Comparison of ENCODE assay signal across 21 cellular contexts in the genomic region with DNA sequence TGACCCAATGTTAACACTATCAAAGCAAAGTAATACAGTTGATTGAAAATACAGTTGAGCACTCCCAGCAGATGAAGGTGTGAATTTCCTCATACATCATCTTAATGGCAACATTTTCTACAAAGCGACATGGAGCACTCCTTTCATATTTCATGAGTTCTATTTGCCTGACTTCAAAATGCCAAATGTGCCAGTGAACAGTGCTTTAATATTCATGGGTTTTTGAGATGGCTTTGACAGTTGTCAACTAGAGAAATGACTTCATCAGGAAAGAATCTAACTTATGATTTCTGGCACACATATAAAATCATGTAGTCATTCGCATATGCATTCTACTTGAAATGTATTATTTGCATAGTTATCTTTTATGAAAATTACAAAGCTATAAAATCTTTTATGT.
DNase-seq lines count a peak whose midpoint lies in the region; ATAC-seq, FAIRE-seq and TF ChIP-seq lines count a peak whose summit lies in the region.
"Had no signal": no experiment of that assay in that cellular context is flagged by ENCODE, and none has a peak within 500 bp of the region (broad histone marks: within the 10 kb centered on the region; RNA-seq: fewer than 3 reads in every experiment).

No MANE protein-coding gene starts in this region.

- H3K36me3 ChIP-seq in A673 (ENCODE audit: insufficient read depth, low read length, poor library complexity, severe bottlenecking): no peaks in the 10 kb centered on the region
- no peaks in the 10 kb centered on the region for H3K36me3 ChIP-seq in endothelial cell of umbilical vein (ENCODE audit: control insufficient read depth in 2 of 2, extremely low read depth in 1 of 2, insufficient read depth in 2 of 2, low read length in 2 of 2)
- no peaks in the 10 kb centered on the region for H3K36me3 ChIP-seq in smooth muscle cell (ENCODE audit: low read depth)

- no peak for TF ChIP-seq POLR2A in endothelial cell of umbilical vein (IDR thresholded peaks at IDR 0.05; ENCODE audit: low read depth, low read length)

- peaks cover 13% of the 10 kb centered on the region for H3K4me1 ChIP-seq in A673 (ENCODE audit: insufficient read depth, low read length, poor library complexity, severe bottlenecking)
- H3K4me1 ChIP-seq in endothelial cell of umbilical vein (ENCODE audit: control insufficient read depth, extremely low read depth, insufficient read depth, low read length): no peaks in the 10 kb centered on the region
- H3K4me1 ChIP-seq in smooth muscle cell (ENCODE audit: low read depth): no peaks in the 10 kb centered on the region
- H3K4me1 ChIP-seq: A549 had no signal

- intact Hi-C loops in A673 (cut with micrococcal nuclease; ENCODE audit: unreplicated experiment) (loop anchor here (2.0 kb wide), 1 partner anchor 189 kb away; no protein-coding TSS in a partner anchor), endothelial cell of umbilical vein (cut with micrococcal nuclease) (no loop called here)

- no peaks in the 10 kb centered on the region for H3F3A ChIP-seq in smooth muscle cell (ENCODE audit: low read depth)

- dilution Hi-C loops in endothelial cell of umbilical vein (cut with MboI; ENCODE audit: extremely low pct_ligation_motif_present, low sequenced_read_pairs): no loop called here

- no peak for ATAC-seq in GM19463 (IDR thresholded peaks at IDR 0.05; ENCODE audit: unreplicated experiment)
- ATAC-seq: A549, GM23338, HCT116 had no signal

- no peaks in the 10 kb centered on the region for H3K9me1 ChIP-seq in endothelial cell of umbilical vein (replicated peaks; ENCODE audit: control insufficient read depth, extremely low read depth, insufficient read depth, low read length)

- H3K79me2 ChIP-seq in endothelial cell of umbilical vein (ENCODE audit: control insufficient read depth, insufficient read depth, low read length) (no peaks in the 10 kb centered on the region), smooth muscle cell (ENCODE audit: low read depth) (no peaks in the 10 kb centered on the region)

- H2AFZ ChIP-seq in endothelial cell of umbilical vein (ENCODE audit: low read depth, low read length): no peak overlapping the region
- peak overlapping the region; percentile 24 for H2AFZ ChIP-seq in smooth muscle cell (ENCODE audit: low read depth)
- H2AFZ ChIP-seq: GM23338 had no signal

- POLR2A ChIA-PET in A673 (lab: Charles Lee; ENCODE audit: low non-redundant PET): no interaction called here
- POLR2A ChIA-PET in endothelial cell of umbilical vein (lab: Charles Lee): no interaction called here

- H3K27ac ChIP-seq in A673 (ENCODE audit: low read depth, low read length, poor library complexity, severe bottlenecking): no peak overlapping the region
- H3K27ac ChIP-seq in endothelial cell of umbilical vein (ENCODE audit: insufficient read depth, low read depth, low read length): no peak overlapping the region
- H3K27ac ChIP-seq in smooth muscle cell (ENCODE audit: low read depth): no peak overlapping the region
- H3K27ac ChIP-seq: A549 had no signal

- BruUV-seq in A673 (replicated peaks; lab: Mats Ljungman, UMichigan) (no TSS peak), endothelial cell of umbilical vein (replicated peaks; lab: Mats Ljungman, UMichigan) (no TSS peak)

- H3K4me3 ChIP-seq in A673 (ENCODE audit: low read depth, low read length, poor library complexity, severe bottlenecking) (no peak overlapping the region), endothelial cell of umbilical vein (replicated peaks in 1 of 3; ENCODE audit: insufficient read depth in 1 of 3, low read depth in 1 of 3, low read length in 3 of 3) (no peak overlapping the region), smooth muscle cell (no peak overlapping the region)
- H3K4me3 ChIP-seq: A549, GM23338 had no signal

- 91% methylated on average over 2 of the region's 2 CpGs for WGBS in smooth muscle cell (ENCODE audit: low lambda C conversion rate)

- no peak overlapping the region for H3K9ac ChIP-seq in endothelial cell of umbilical vein (replicated peaks; ENCODE audit: extremely low read depth, insufficient read depth, low read length)
- no peak overlapping the region for H3K9ac ChIP-seq in smooth muscle cell (ENCODE audit: low read depth)

- H3K4me2 ChIP-seq in endothelial cell of umbilical vein (ENCODE audit: insufficient read depth, low read length) (no peak overlapping the region), smooth muscle cell (no peak overlapping the region)
- H3K4me2 ChIP-seq: A549, GM23338 had no signal

- no peaks in the 10 kb centered on the region for H3K9me3 ChIP-seq in A673 (ENCODE audit: low read depth, low read length, poor library complexity, severe bottlenecking)
- no peaks in the 10 kb centered on the region for H3K9me3 ChIP-seq in endothelial cell of umbilical vein (replicated peaks; ENCODE audit: control insufficient read depth, insufficient read depth, low read length)
- no peaks in the 10 kb centered on the region for H3K9me3 ChIP-seq in smooth muscle cell (replicated peaks; ENCODE audit: low read depth)
- H3K9me3 ChIP-seq: A549 had no signal

- H4K20me1 ChIP-seq in endothelial cell of umbilical vein (replicated peaks; ENCODE audit: control insufficient read depth, extremely low read depth, insufficient read depth, low read length) (no peaks in the 10 kb centered on the region), smooth muscle cell (ENCODE audit: low read depth) (no peaks in the 10 kb centered on the region)

- DNase-seq in A673 (ENCODE audit: low spot score): peak; percentile 70
- peak; percentile 31 for DNase-seq in NCI-H1048 (lab: John Stamatoyannopoulos, UW)
- DNase-seq in endothelial cell of umbilical vein (ENCODE audit: low read depth, low spot score): peak; percentile 1
- no peak for DNase-seq in smooth muscle cell (lab: John Stamatoyannopoulos, UW; ENCODE audit: unreplicated experiment)
- DNase-seq in NCI-H2029 (lab: John Stamatoyannopoulos, UW): no peak
- DNase-seq in NK-92 treated with Interleukin-12 subunit alpha and Interleukin-12 subunit beta, amount 100 ng/mL, for 24 hours (lab: John Stamatoyannopoulos, UW): no peak
- DNase-seq: 8988T; C1 segment of cervical spinal cord; Calu3; CD4-positive, alpha-beta memory T cell; COR-L47; DMS53; DMS79 treated with DMSO at 0.1 percent for 48 hours; GF-D8; H9 had no signal

- CTCF ChIA-PET in A673 (lab: Charles Lee): no interaction called here
- CTCF ChIA-PET in endothelial cell of umbilical vein (lab: Charles Lee): no interaction called here

- H3K27me3 ChIP-seq in A673 (replicated peaks; ENCODE audit: insufficient read depth, low read depth, low read length, poor library complexity) (no peaks in the 10 kb centered on the region), endothelial cell of umbilical vein (ENCODE audit: control insufficient read depth in 2 of 2, insufficient read depth in 2 of 2, low read length in 2 of 2) (no peaks in the 10 kb centered on the region), smooth muscle cell (ENCODE audit: low read depth) (no peaks in the 10 kb centered on the region)

- FAIRE-seq in endothelial cell of umbilical vein (lab: Jason Lieb, UNC): no peak
- FAIRE-seq: A549, GM12891, GM18507 had no signal

- TF ChIP-seq CTCF in A673 (conservative IDR thresholded peaks at IDR 0.05; ENCODE audit: low read depth, low read length) (no peak), endothelial cell of umbilical vein (IDR thresholded peaks at IDR 0.05; ENCODE audit: extremely low read depth in 1 of 2, insufficient read depth in 1 of 2, low read depth in 1 of 2, low read length in 2 of 2) (no peak), smooth muscle cell (IDR thresholded peaks at IDR 0.05; ENCODE audit: borderline replicate concordance, insufficient read depth, poor library complexity, severe bottlenecking) (no peak)

TF ChIP-seq in endothelial cell of umbilical vein, 7 proteins besides CTCF, POLR2A, EP300 and RAD21:
- TF ChIP-seq GATA2 (IDR thresholded peaks at IDR 0.05; ENCODE audit: insufficient read depth, insufficient read length, low read depth, low read length): no peak
- TF ChIP-seq FOS (IDR thresholded peaks at IDR 0.05; ENCODE audit: borderline replicate concordance, insufficient read depth, low read length): no peak
- no peak for TF ChIP-seq JUN (IDR thresholded peaks at IDR 0.05; ENCODE audit: borderline replicate concordance, insufficient read depth, insufficient read length, low read depth)
- TF ChIP-seq EZH2 (IDR thresholded peaks at IDR 0.05; ENCODE audit: borderline replicate concordance, low read depth, low read length, severe bottlenecking): no peak
- no peak for TF ChIP-seq MYC (IDR thresholded peaks at IDR 0.05; ENCODE audit: low read depth, low read length)
- no peak for TF ChIP-seq POLR2AphosphoS5 (IDR thresholded peaks at IDR 0.05; ENCODE audit: insufficient read depth, low read depth, low read length)
- TF ChIP-seq, protein P1, sequence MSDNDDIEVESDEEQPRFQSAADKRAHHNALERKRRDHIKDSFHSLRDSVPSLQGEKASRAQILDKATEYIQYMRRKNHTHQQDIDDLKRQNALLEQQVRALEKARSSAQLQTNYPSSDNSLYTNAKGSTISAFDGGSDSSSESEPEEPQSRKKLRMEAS (IDR thresholded peaks at IDR 0.05; ENCODE audit: insufficient read depth, insufficient read length): no peak

Comparison
In these comparisons a context has a peak if more than half of its experiments do, and no peak if none do; other contexts are left out.
1. DNase-seq: peak in A673 (single experiment), NCI-H1048 (single experiment) and endothelial cell of umbilical vein (single experiment); none in smooth muscle cell (single experiment), NCI-H2029 (single experiment) and NK-92 treated with Interleukin-12 subunit alpha and Interleukin-12 subunit beta, amount 100 ng/mL, for 24 hours (single experiment).